Comparison of ENCODE assay signal across 15 cellular contexts in genomic region chr2:29462293-29462692, GRCh38.
DNase-seq lines count a peak whose midpoint lies in the region; ATAC-seq and TF ChIP-seq lines count a peak whose summit lies in the region.
"Had no signal": no experiment of that assay in that cellular context is flagged by ENCODE, and none has a peak within 500 bp of the region (broad histone marks: within the 10 kb centered on the region; RNA-seq: fewer than 3 reads in every experiment).

No MANE protein-coding gene starts in this region.

- no peak overlapping the region for H2BK5ac ChIP-seq in trophoblast cell (ENCODE audit: low read depth, low read length, poor library complexity)

- no peak overlapping the region for H2AFZ ChIP-seq in trophoblast cell (ENCODE audit: insufficient read depth, low read length, poor library complexity)

- ATAC-seq in HG03565 (IDR thresholded peaks at IDR 0.05; ENCODE audit: unreplicated experiment) = no peak
- ATAC-seq in T-cell (replicated peaks in 1 of 4) = no peak

- no peak overlapping the region for H2AK5ac ChIP-seq in trophoblast cell (ENCODE audit: low read length)

- no peak overlapping the region for H2BK120ac ChIP-seq in trophoblast cell (ENCODE audit: insufficient read depth, low read length, poor library complexity)

- no peaks in the 10 kb centered on the region for H3K36me3 Mint-ChIP-seq in T-cell

- CTCF ChIA-PET in T-cell (lab: Charles Lee) = no interaction called here

- no peak overlapping the region for H4K8ac ChIP-seq in trophoblast cell (ENCODE audit: low read depth, low read length)

- H3K23ac ChIP-seq in trophoblast cell (ENCODE audit: low read length) = no peak overlapping the region

- H3K4me3 Mint-ChIP-seq in T-cell = no peak overlapping the region
- H3K4me3 Mint-ChIP-seq: B cell had no signal

- no peak overlapping the region for H3K4ac ChIP-seq in trophoblast cell (ENCODE audit: low read depth, low read length)

- H4K12ac ChIP-seq in trophoblast cell (ENCODE audit: low read depth, low read length) = no peak overlapping the region

- no peak overlapping the region for H3K9ac ChIP-seq in trophoblast cell (ENCODE audit: low read length)

- H3K9me3 Mint-ChIP-seq in T-cell = no peaks in the 10 kb centered on the region

- POLR2A ChIA-PET in T-cell (lab: Charles Lee) = no interaction called here

- H3K27ac ChIP-seq in trophoblast cell (ENCODE audit: low read depth, low read length) = no peak overlapping the region
- H3K27ac ChIP-seq: colonic mucosa, right atrium auricular region, thoracic aorta had no signal

- H3K27me3 Mint-ChIP-seq in T-cell = peaks cover 2 to 26% of the 10 kb centered on the region in 2 donors

- H3K4me2 ChIP-seq in trophoblast cell (ENCODE audit: low read length) = no peak overlapping the region

- no peaks in the 10 kb centered on the region for H3K27me3 ChIP-seq in trophoblast cell (ENCODE audit: insufficient read depth, low read length)
- H3K27me3 ChIP-seq: colonic mucosa, right atrium auricular region had no signal

- no peak overlapping the region for H3K14ac ChIP-seq in trophoblast cell (ENCODE audit: low read length)

- H3K4me1 ChIP-seq in trophoblast cell (ENCODE audit: control insufficient read depth in 1 of 2, insufficient read depth in 2 of 2, low read length in 2 of 2) = peaks cover 0 to 3% of the 10 kb centered on the region in 2 experiments
- H3K4me1 ChIP-seq: colonic mucosa, right atrium auricular region had no signal

- H2BK12ac ChIP-seq in trophoblast cell (ENCODE audit: low read length) = no peak overlapping the region

- peak; percentile 36 for DNase-seq in GM04503 (ENCODE audit: low read depth)
- DNase-seq in RPMI7951 (ENCODE audit: low read depth) = peak; percentile 47
- DNase-seq in epithelial cell of esophagus (ENCODE audit: low read depth) = peak; percentile 62
- peak; percentile 36 to 71 for DNase-seq in trophoblast cell
- no peak for DNase-seq in NCI-H2196 treated with DMSO at 0.1 percent for 48 hours (lab: John Stamatoyannopoulos, UW; ENCODE audit: unreplicated experiment)
- no peak for DNase-seq in GOT3 (lab: John Stamatoyannopoulos, UW)
- DNase-seq in T-cell = no peak
- DNase-seq: colonic mucosa; head of caudate nucleus; NCI-H2081; stimulated activated CD4-positive, alpha-beta T cell treated with anti-CD3 and anti-CD28 coated beads, Interleukin-1b, Interleukin-23, amount 100 ng/mL, for 48 hours had no signal

- H3K27ac Mint-ChIP-seq in T-cell = no peak overlapping the region
- H3K27ac Mint-ChIP-seq: B cell had no signal

- no CpG with 5 or more reads among the region's 5 CpGs for WGBS in trophoblast cell (ENCODE audit: extremely low coverage, insufficient coverage, insufficient read length)

- H3K79me2 ChIP-seq in trophoblast cell (ENCODE audit: control insufficient read depth, insufficient read depth, low read length, poor library complexity) = no peaks in the 10 kb centered on the region

- no peak overlapping the region for H4K91ac ChIP-seq in trophoblast cell (ENCODE audit: low read depth, low read length)

- no peaks in the 10 kb centered on the region for H3K36me3 ChIP-seq in trophoblast cell (ENCODE audit: control insufficient read depth in 1 of 2, insufficient read depth in 2 of 2, low read length in 2 of 2)
- H3K36me3 ChIP-seq: colonic mucosa, right atrium auricular region, thoracic aorta had no signal

- no peak overlapping the region for H3K18ac ChIP-seq in trophoblast cell (ENCODE audit: low read length)

- no peaks in the 10 kb centered on the region for H3K79me1 ChIP-seq in trophoblast cell (ENCODE audit: low read length)

- H3K4me3 ChIP-seq in epithelial cell of esophagus (ENCODE audit: low read length) (no peak overlapping the region), trophoblast cell (ENCODE audit: low read depth, low read length) (no peak overlapping the region)
- H3K4me3 ChIP-seq: colonic mucosa, right atrium auricular region, thoracic aorta had no signal

- no peaks in the 10 kb centered on the region for H3K9me3 ChIP-seq in trophoblast cell (ENCODE audit: insufficient read depth, low read depth, low read length)
- H3K9me3 ChIP-seq: colonic mucosa, right atrium auricular region, thoracic aorta had no signal

- TF ChIP-seq CTCF in epithelial cell of esophagus (IDR thresholded peaks at IDR 0.05; ENCODE audit: insufficient read depth, low read depth, low read length, missing control alignments) = no peak

- H3K4me1 Mint-ChIP-seq in T-cell = no peaks in the 10 kb centered on the region
- H3K4me1 Mint-ChIP-seq: B cell had no signal

Comparison
In these comparisons a context has a peak if more than half of its experiments do, and no peak if none do; other contexts are left out.
1. DNase-seq: peak in GM04503 (single experiment), RPMI7951 (single experiment), epithelial cell of esophagus (single experiment) and trophoblast cell (2 of 2); none in NCI-H2196 treated with DMSO at 0.1 percent for 48 hours (single experiment), GOT3 (single experiment) and T-cell (0 of 34).